In genomic region chr11:132028380-132029240, GRCh38 we compare ENCODE assay signal across 9 cellular contexts.
DNase-seq lines count a peak whose midpoint lies in the region; ATAC-seq, FAIRE-seq and TF ChIP-seq lines count a peak whose summit lies in the region.
"Had no signal": no experiment of that assay in that cellular context is flagged by ENCODE, and none has a peak within 500 bp of the region (broad histone marks: within the 10 kb centered on the region; RNA-seq: fewer than 3 reads in every experiment).

No MANE protein-coding gene starts in this region.

- no peaks in the 10 kb centered on the region for H3K27me3 Mint-ChIP-seq in GM23338 (ENCODE audit: insufficient read depth, low read depth, poor library complexity)

- H3K4me2 ChIP-seq in GM23338, result no peak overlapping the region
- H3K4me2 ChIP-seq in fibroblast of lung (ENCODE audit: extremely low read depth, insufficient read depth, low read length), result no peak overlapping the region

- H3K27ac ChIP-seq in GM23338 (ENCODE audit: low read depth) (no peak overlapping the region), fibroblast of lung (ENCODE audit: insufficient read depth, low read length) (no peak overlapping the region), pancreas (no peak overlapping the region)
- H3K27ac ChIP-seq: SK-N-MC had no signal

- no peaks in the 10 kb centered on the region; the same call in 1 of the 2 replicates for H3K4me1 ChIP-seq in GM23338 (ENCODE audit: insufficient read depth)
- H3K4me1 ChIP-seq in fibroblast of lung (ENCODE audit: control insufficient read depth, extremely low read depth, insufficient read depth, low read length), result peaks cover 13% of the 10 kb centered on the region
- no peaks in the 10 kb centered on the region for H3K4me1 ChIP-seq in pancreas

- H3K79me2 ChIP-seq in GM23338 (replicated peaks; ENCODE audit: insufficient read depth), result no peaks in the 10 kb centered on the region
- H3K79me2 ChIP-seq in fibroblast of lung (ENCODE audit: control insufficient read depth, insufficient read depth, low read length), result peaks cover 1% of the 10 kb centered on the region

- H3F3A ChIP-seq in GM23338 (replicated peaks; ENCODE audit: low read depth), result no peaks in the 10 kb centered on the region

- H3K36me3 ChIP-seq in GM23338 (ENCODE audit: insufficient read depth), result no peaks in the 10 kb centered on the region
- no peaks in the 10 kb centered on the region for H3K36me3 ChIP-seq in fibroblast of lung (ENCODE audit: control insufficient read depth, insufficient read depth, low read length)
- no peaks in the 10 kb centered on the region for H3K36me3 ChIP-seq in pancreas

- peak overlapping the region; percentile 53; the same call in 1 of the 2 replicates for H2AFZ ChIP-seq in GM23338
- no peak overlapping the region for H2AFZ ChIP-seq in fibroblast of lung (ENCODE audit: low read length)

- TF ChIP-seq CTCF in GM23338 (conservative IDR thresholded peaks at IDR 0.05; ENCODE audit: low read depth in 2 of 2) (peak; percentile 65 to 70), fibroblast of lung (conservative IDR thresholded peaks at IDR 0.05 in 1 of 2, IDR thresholded peaks at IDR 0.05 in 1 of 2; ENCODE audit: low read depth in 1 of 2, low read length in 2 of 2) (peak; percentile 59 to 79), pancreas (IDR thresholded peaks at IDR 0.05) (peak in 3 of 4 donors; percentile 39 to 45 (median 40))

- no peak for FAIRE-seq in pancreas (lab: Jason Lieb, UNC)

- 81 to 89% methylated on average over 4 of the region's 4 CpGs for WGBS in pancreas, 2 donors

- no peaks in the 10 kb centered on the region for H3K36me3 Mint-ChIP-seq in GM23338 (ENCODE audit: low read depth)

- H3K9me2 ChIP-seq in GM23338 (ENCODE audit: insufficient read depth), result peaks cover 12% of the 10 kb centered on the region; the same call in 1 of the 2 replicates

- DNase-seq in EL, result peak; percentile 49
- peak; percentile 72 for DNase-seq in GM23338 (ENCODE audit: low spot score)
- peak; percentile 82 for DNase-seq in NCI-H748 (lab: John Stamatoyannopoulos, UW; ENCODE audit: unreplicated experiment)
- peak in 1 of 2 donors; percentile 77 for DNase-seq in fibroblast of lung (ENCODE audit: low read depth in 2 of 2)
- peak in 1 of 6 donors; percentile 45 for DNase-seq in pancreas
- DNase-seq in cerebellum (ENCODE audit: low spot score), result no peak

- H3K9ac ChIP-seq in fibroblast of lung (ENCODE audit: insufficient read depth, low read length), result no peak overlapping the region

- intact Hi-C loops in pancreas (cut with DNase I), result loop anchor here in 1 of 3 donors (10.0 kb wide), 1 partner anchor 164 kb away; no protein-coding TSS in a partner anchor

- H4K20me1 ChIP-seq in GM23338 (replicated peaks; ENCODE audit: insufficient read depth) (no peaks in the 10 kb centered on the region), fibroblast of lung (ENCODE audit: control insufficient read depth, extremely low read depth, insufficient read depth, low read length) (no peaks in the 10 kb centered on the region)

- H3K9me3 Mint-ChIP-seq in GM23338, result no peaks in the 10 kb centered on the region

- H3K9me3 ChIP-seq in fibroblast of lung (ENCODE audit: control insufficient read depth, insufficient read depth, low read depth, low read length) (no peaks in the 10 kb centered on the region), pancreas (no peaks in the 10 kb centered on the region)

- peaks cover 43% of the 10 kb centered on the region for H3K4me1 Mint-ChIP-seq in GM23338

- ATAC-seq in GM23338, result peak; percentile 83
- ATAC-seq in pancreas, result peak; percentile 67 to 73 (median 70)
- no peak for ATAC-seq in HG02678 (IDR thresholded peaks at IDR 0.05; ENCODE audit: unreplicated experiment)
- ATAC-seq in HG03108 (IDR thresholded peaks at IDR 0.05; ENCODE audit: unreplicated experiment), result no peak

- H3K27me3 ChIP-seq in GM23338 (ENCODE audit: insufficient read depth) (no peaks in the 10 kb centered on the region), fibroblast of lung (ENCODE audit: control insufficient read depth, insufficient read depth, low read length) (no peaks in the 10 kb centered on the region), pancreas (no peaks in the 10 kb centered on the region)

- no peak overlapping the region for H3K27ac Mint-ChIP-seq in GM23338

- H3K4me3 ChIP-seq in GM23338 (no peak overlapping the region), fibroblast of lung (replicated peaks in 1 of 4; ENCODE audit: control extremely low read depth in 1 of 4, insufficient read depth in 1 of 4, low read depth in 3 of 4, low read length in 4 of 4) (no peak overlapping the region), pancreas (no peak overlapping the region)
- H3K4me3 ChIP-seq: SK-N-MC had no signal

- H3K4me3 Mint-ChIP-seq in GM23338, result no peak overlapping the region

TF ChIP-seq in GM23338, 12 proteins besides CTCF, POLR2A, EP300 and RAD21 (continues in another document):
- TF ChIP-seq ETS1 (IDR thresholded peaks at IDR 0.05) (no peak), REST (IDR thresholded peaks at IDR 0.05; ENCODE audit: unreplicated experiment) (no peak), JUNB (IDR thresholded peaks at IDR 0.05; ENCODE audit: unreplicated experiment) (no peak), POLR2AphosphoS5 (IDR thresholded peaks at IDR 0.05; ENCODE audit: low read depth) (no peak), EZH2phosphoT487 (IDR thresholded peaks at IDR 0.05; ENCODE audit: unreplicated experiment) (no peak), STAT1 (IDR thresholded peaks at IDR 0.05; ENCODE audit: unreplicated experiment) (no peak), EZH2 (IDR thresholded peaks at IDR 0.05; ENCODE audit: low read depth, unreplicated experiment) (no peak), NANOG (IDR thresholded peaks at IDR 0.05; ENCODE audit: borderline replicate concordance) (no peak)

Comparison
In these comparisons a context has a peak if more than half of its experiments do, and no peak if none do; other contexts are left out.
1. ATAC-seq: peak in GM23338 (single experiment) and pancreas (4 of 4); none in HG02678 (single experiment) and HG03108 (single experiment).
2. Peak in every context shown above with its lines, with median percentiles within 50 percentile points of each other: CTCF ChIP-seq.